In genomic region chr22:18987765-18988164, GRCh38 we compare ENCODE assay signal across 10 cellular contexts. TPM values are rescaled to one million over a fixed set of nuclear protein-coding genes. Genes with fewer than 3 reads are reported as not detected.
DNase-seq lines count a peak whose midpoint lies in the region; ATAC-seq and TF ChIP-seq lines count a peak whose summit lies in the region.
"Had no signal": no experiment of that assay in that cellular context is flagged by ENCODE, and none has a peak within 500 bp of the region (broad histone marks: within the 10 kb centered on the region; RNA-seq: fewer than 3 reads in every experiment).

No MANE protein-coding gene starts in this region.

- H3K36me3 ChIP-seq in left ventricle myocardium inferior (no peaks in the 10 kb centered on the region), upper lobe of right lung (no peaks in the 10 kb centered on the region)

- intact Hi-C loops in left ventricle myocardium inferior (cut with micrococcal nuclease): no loop called here
- intact Hi-C loops in Right ventricle myocardium inferior (cut with DNase I): no loop called here
- intact Hi-C loops in upper lobe of right lung (cut with DNase I): no loop called here
- intact Hi-C loops in CD14-positive monocyte (cut with micrococcal nuclease): no loop called here

- H3K4me1 ChIP-seq in left ventricle myocardium inferior (no peaks in the 10 kb centered on the region), upper lobe of right lung (no peaks in the 10 kb centered on the region)

- peaks cover 0 to 4% (median 4%) of the 10 kb centered on the region in 3 donors for H3K27me3 Mint-ChIP-seq in CD14-positive monocyte (ENCODE audit: low read depth in 3 of 3)

- H3K9me3 ChIP-seq in left ventricle myocardium inferior (replicated peaks) (no peaks in the 10 kb centered on the region), upper lobe of right lung (no peaks in the 10 kb centered on the region)

- H3K27me3 ChIP-seq in left ventricle myocardium inferior (ENCODE audit: low read depth) (peaks cover 37% of the 10 kb centered on the region), upper lobe of right lung (peaks cover 2% of the 10 kb centered on the region)

- H3K9me3 Mint-ChIP-seq in CD14-positive monocyte: no peaks in the 10 kb centered on the region
- H3K9me3 Mint-ChIP-seq: activated T-cell treated with anti-CD3 and anti-CD28 coated beads, Interleukin-2, amount 50 U/mL, for 72 hours; naive thymus-derived CD4-positive, alpha-beta T cell had no signal

- ATAC-seq in Right ventricle myocardium inferior (no peak), upper lobe of right lung (peak; percentile 59)
- ATAC-seq: activated T-cell treated with anti-CD3 and anti-CD28 coated beads, Interleukin-2, amount 50 U/mL, for 72 hours; naive thymus-derived CD4-positive, alpha-beta T cell had no signal

- H3K4me3 ChIP-seq in left ventricle myocardium inferior (no peak overlapping the region), upper lobe of right lung (no peak overlapping the region)

- TF ChIP-seq CTCF in left ventricle myocardium inferior (IDR thresholded peaks at IDR 0.05; ENCODE audit: borderline replicate concordance) (peak; percentile 26), upper lobe of right lung (IDR thresholded peaks at IDR 0.05) (peak; percentile 30), CD14-positive monocyte (IDR thresholded peaks at IDR 0.05) (no peak)

- no peak overlapping the region for H3K27ac Mint-ChIP-seq in CD14-positive monocyte
- H3K27ac Mint-ChIP-seq: activated T-cell treated with anti-CD3 and anti-CD28 coated beads, Interleukin-2, amount 50 U/mL, for 72 hours; naive thymus-derived CD4-positive, alpha-beta T cell had no signal

- H3K27ac ChIP-seq in left ventricle myocardium inferior (replicated peaks) (no peak overlapping the region), upper lobe of right lung (no peak overlapping the region)

- H3K4me1 Mint-ChIP-seq in CD14-positive monocyte: no peaks in the 10 kb centered on the region
- H3K4me1 Mint-ChIP-seq: naive thymus-derived CD4-positive, alpha-beta T cell had no signal

- no peaks in the 10 kb centered on the region for H3K36me3 Mint-ChIP-seq in CD14-positive monocyte
- H3K36me3 Mint-ChIP-seq: naive thymus-derived CD4-positive, alpha-beta T cell had no signal

- DNase-seq in left ventricle myocardium inferior (no peak), Right ventricle myocardium inferior (ENCODE audit: missing footprints) (no peak), RPMI7951 (ENCODE audit: low read depth) (peak; percentile 35), iPS DF 19.7 (ENCODE audit: low read depth, low spot score) (peak; percentile 45), upper lobe of right lung (peak; percentile 68), HK-2 (ENCODE audit: unreplicated experiment) (no peak), CD14-positive monocyte (ENCODE audit: low spot score) (no peak)
- no peak for DNase-seq in effector CD4-positive, alpha-beta T cell
- DNase-seq: naive thymus-derived CD4-positive, alpha-beta T cell had no signal

- no peak overlapping the region for H3K4me3 Mint-ChIP-seq in CD14-positive monocyte
- H3K4me3 Mint-ChIP-seq: activated T-cell treated with anti-CD3 and anti-CD28 coated beads, Interleukin-2, amount 50 U/mL, for 72 hours; naive thymus-derived CD4-positive, alpha-beta T cell had no signal

RNA-seq across cellular contexts. Expression of gene PRODH, which starts 51.7 kb away (rescaled TPM):
- total RNA-seq in left ventricle myocardium inferior: 13.3 TPM
- 7.4 TPM for total RNA-seq in Right ventricle myocardium inferior
- not detected in 2 replicates for total RNA-seq in RPMI7951 (2014; rRNA removed; shearing (Covaris generic))
- total RNA-seq in upper lobe of right lung: 60.9 TPM
- not detected for polyA plus RNA-seq in CD14-positive monocyte

Comparison
In these comparisons a context has a peak if more than half of its experiments do, and no peak if none do; other contexts are left out.
1. DNase-seq: peak in RPMI7951 (single experiment), iPS DF 19.7 (single experiment) and upper lobe of right lung (single experiment); none in left ventricle myocardium inferior (single experiment), Right ventricle myocardium inferior (single experiment), HK-2 (single experiment), CD14-positive monocyte (single experiment) and effector CD4-positive, alpha-beta T cell (single experiment).